12 cellular contexts compared by ENCODE assay signal in the genomic region with DNA sequence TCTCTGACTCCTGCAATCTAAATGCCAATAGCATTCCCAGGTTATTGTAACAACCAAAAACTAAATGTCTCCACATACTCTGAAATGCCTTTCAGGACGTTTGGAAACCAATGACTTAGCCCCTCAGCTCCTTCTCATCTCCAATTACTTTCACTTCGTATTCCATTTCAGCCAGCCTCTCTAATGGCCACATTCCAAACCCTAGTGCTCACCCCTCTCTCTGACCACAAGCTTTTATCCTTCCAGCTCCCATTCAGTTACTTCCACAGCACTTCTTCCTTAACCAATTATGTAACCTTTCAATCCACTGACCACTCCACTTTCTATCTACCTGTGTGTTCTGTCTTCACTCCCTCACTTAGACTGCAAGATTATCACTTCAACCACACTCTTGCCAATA. TPM values are rescaled to one million over a fixed set of nuclear protein-coding genes. Genes with fewer than 3 reads are reported as not detected.
A peak's percentile ranks its signal among the peaks of the same experiment; 100 is the strongest.
DNase-seq lines count a peak whose midpoint lies in the region; ATAC-seq, FAIRE-seq and TF ChIP-seq lines count a peak whose summit lies in the region.
"Had no signal": no experiment of that assay in that cellular context is flagged by ENCODE, and none has a peak within 500 bp of the region (broad histone marks: within the 10 kb centered on the region; RNA-seq: fewer than 3 reads in every experiment).

No MANE protein-coding gene starts in this region.

- H3K36me3 ChIP-seq in osteoblast (ENCODE audit: insufficient read depth, low read length) (peaks cover 30% of the 10 kb centered on the region), pancreas (peaks cover 0 to 20% (median 0%) of the 10 kb centered on the region in 3 donors)

- peak; percentile 65 for DNase-seq in NCI-H2107 treated with DMSO at 0.1 percent for 48 hours (lab: John Stamatoyannopoulos, UW; ENCODE audit: unreplicated experiment)
- no peak for DNase-seq in NCI-H2107 (lab: John Stamatoyannopoulos, UW)
- DNase-seq in NCI-H2029 (lab: John Stamatoyannopoulos, UW) = peak; percentile 26
- DNase-seq in choroid plexus epithelial cell (ENCODE audit: low read depth) = peak; percentile 95
- DNase-seq in osteoblast (ENCODE audit: insufficient read length, low spot score, missing footprints) = peak; percentile 93
- DNase-seq in NCI-H1436 treated with DMSO at 0.1 percent for 48 hours (lab: John Stamatoyannopoulos, UW) = no peak
- no peak for DNase-seq in pancreas
- no peak for DNase-seq in NAMALWA (ENCODE audit: low spot score)
- DNase-seq: activated CD4-positive, CD25-positive, alpha-beta regulatory T cell; NCI-H69 had no signal

- no peak for ATAC-seq in pancreas

- H3K4me1 ChIP-seq in osteoblast (ENCODE audit: insufficient read depth, low read length) (peaks cover 27% of the 10 kb centered on the region), pancreas (peaks cover 4 to 14% (median 8%) of the 10 kb centered on the region in 3 donors)

- no peaks in the 10 kb centered on the region for H3K27me3 ChIP-seq in osteoblast (ENCODE audit: insufficient read depth, low read length)
- H3K27me3 ChIP-seq in pancreas = no peaks in the 10 kb centered on the region
- H3K27me3 ChIP-seq: ascending aorta had no signal

- FAIRE-seq in pancreas (lab: Jason Lieb, UNC) = no peak
- FAIRE-seq: A204.1 had no signal

- intact Hi-C loops in pancreas (cut with DNase I) = no loop called here

- H3K4me2 ChIP-seq in osteoblast (ENCODE audit: insufficient read depth, low read length) = peak overlapping the region; percentile 90

- H2AFZ ChIP-seq in osteoblast (ENCODE audit: low read length) = peak overlapping the region; percentile 66

- TF ChIP-seq CTCF in choroid plexus epithelial cell (conservative IDR thresholded peaks at IDR 0.05; ENCODE audit: low read depth, low read length) = no peak
- no peak for TF ChIP-seq CTCF in osteoblast (IDR thresholded peaks at IDR 0.05; ENCODE audit: extremely low read depth, low read depth, low read length)
- TF ChIP-seq CTCF in pancreas (IDR thresholded peaks at IDR 0.05) = no peak

- peaks cover 38% of the 10 kb centered on the region for H3K79me2 ChIP-seq in osteoblast (ENCODE audit: insufficient read depth, low read length)

- H3K27ac ChIP-seq in osteoblast (ENCODE audit: low read depth, low read length) (peak overlapping the region; percentile 88), pancreas (no peak overlapping the region)
- H3K27ac ChIP-seq: ascending aorta had no signal

- H3K4me3 ChIP-seq in choroid plexus epithelial cell (ENCODE audit: low read depth, low read length) (peak overlapping the region; percentile 40), osteoblast (ENCODE audit: insufficient read depth, low read length) (peak overlapping the region; percentile 66), pancreas (no peak overlapping the region)
- H3K4me3 ChIP-seq: ascending aorta had no signal

- H4K20me1 ChIP-seq in osteoblast (ENCODE audit: insufficient read depth, low read length) = peaks cover 3% of the 10 kb centered on the region

- 64 to 65% methylated on average over 2 of the region's 2 CpGs for WGBS in pancreas, 2 donors

- no peaks in the 10 kb centered on the region for H3K9me3 ChIP-seq in osteoblast (ENCODE audit: low read depth, low read length)
- no peaks in the 10 kb centered on the region for H3K9me3 ChIP-seq in pancreas
- H3K9me3 ChIP-seq: ascending aorta had no signal

RNA-seq across cellular contexts. Expression of a gene that starts 4.3 kb away (rescaled TPM):
- 19.4 and 21.0 TPM in 2 replicates for total RNA-seq in osteoblast
- 1 to 10 TPM; 3.3 to 9.4 (median 7.2) TPM for total RNA-seq in pancreas
- polyA plus RNA-seq in pancreas = 1 to 10 TPM; 3.8 to 4.4 TPM

RNA-seq across cellular contexts. Expression of a gene that starts 43.9 kb away (rescaled TPM):
- total RNA-seq in osteoblast (38.6 and 43.1 TPM in 2 replicates), pancreas (1 to 10 TPM; 4.1 to 8.2 (median 5.3) TPM)
- 1 to 10 TPM; 5.4 to 9.2 TPM for polyA plus RNA-seq in pancreas

Comparison
In these comparisons a context has a peak if more than half of its experiments do, and no peak if none do; other contexts are left out.
1. DNase-seq: peak in NCI-H2107 treated with DMSO at 0.1 percent for 48 hours (single experiment), NCI-H2029 (single experiment), choroid plexus epithelial cell (single experiment) and osteoblast (single experiment); none in NCI-H2107 (single experiment), NCI-H1436 treated with DMSO at 0.1 percent for 48 hours (single experiment), pancreas (0 of 6) and NAMALWA (single experiment).
2. H3K4me3 ChIP-seq: peak in choroid plexus epithelial cell (single experiment) and osteoblast (single experiment); none in pancreas (0 of 4).